ENCODE assay signal across 7 cellular contexts in genomic region chr16:87379312-87379752, GRCh38. TPM values are rescaled to one million over a fixed set of nuclear protein-coding genes. Genes with fewer than 3 reads are reported as not detected.
DNase-seq lines count a peak whose midpoint lies in the region; ATAC-seq, FAIRE-seq and TF ChIP-seq lines count a peak whose summit lies in the region.
"Not testable (repeated sequence)": the region's sequence is repeated elsewhere in the genome, so short reads cannot be mapped to it uniquely, and the experiment has no call there.

No MANE protein-coding gene starts in this region.

- H3K27ac ChIP-seq in CD4-positive, alpha-beta T cell (ENCODE audit: low read depth, low read length); K562 (ENCODE audit: extremely low read depth, low read depth, low read length): not testable (repeated sequence)
- peak overlapping the region; percentile 33; the same call in 1 of the 2 replicates for H3K27ac ChIP-seq in RWPE1
- peak overlapping the region; percentile 70 to 77 for H3K27ac ChIP-seq in mucosa of rectum (ENCODE audit: low read depth in 2 of 2, low read length in 2 of 2)
- peak overlapping the region; percentile 93 for H3K27ac ChIP-seq in skeletal muscle tissue (ENCODE audit: low read depth, low read length)

- BruUV-seq in K562 (replicated peaks; lab: Mats Ljungman, UMichigan) = not testable (repeated sequence)

- TF ChIP-seq CTCF in CD4-positive, alpha-beta T cell (IDR thresholded peaks at IDR 0.05); RWPE1 (conservative IDR thresholded peaks at IDR 0.05; ENCODE audit: low read depth); K562 (IDR thresholded peaks at IDR 0.05 in 2 of 3, conservative IDR thresholded peaks at IDR 0.05 in 1 of 3; ENCODE audit: insufficient read depth in 2 of 3, low read depth in 1 of 3, low read length in 3 of 3): not testable (repeated sequence)

- H3K4me3 ChIP-seq in K562; skeletal muscle tissue (ENCODE audit: low read length in 3 of 3): not testable (repeated sequence)
- H3K4me3 ChIP-seq in mucosa of rectum (ENCODE audit: low read length in 2 of 2) = peak overlapping the region in 1 of 2 donors; percentile 15

- ATAC-seq in CD4-positive, alpha-beta T cell (ENCODE audit: poor library complexity); K562: not testable (repeated sequence)
- peak; percentile 26 for ATAC-seq in left colon

- not testable (repeated sequence) for H3K9me3 Mint-ChIP-seq in CD4-positive, alpha-beta T cell

- H3K36me3 ChIP-seq in K562 (ENCODE audit: control insufficient read depth, insufficient read depth, low read length) = peaks cover 28% of the 10 kb centered on the region; the same call in 2 of the 3 replicates
- H3K36me3 ChIP-seq in mucosa of rectum (ENCODE audit: control insufficient read depth in 2 of 2, insufficient read depth in 2 of 2, low read length in 2 of 2); skeletal muscle tissue (ENCODE audit: control insufficient read depth in 3 of 3, insufficient read depth in 3 of 3, low read length in 3 of 3): not testable (repeated sequence)

- not testable (repeated sequence) for H2AFZ ChIP-seq in K562 (ENCODE audit: low read depth, low read length)

- 81% methylated on average over 3 of the region's 3 CpGs for WGBS in K562 (ENCODE audit: insufficient coverage, low coverage, missing lambda C conversion rate)

- H3K4me1 Mint-ChIP-seq in CD4-positive, alpha-beta T cell (ENCODE audit: low read depth) = peaks cover 59% of the 10 kb centered on the region

- not testable (repeated sequence) for DNase-seq in CD4-positive, alpha-beta T cell; RWPE1 (ENCODE audit: low spot score)
- DNase-seq in HT-29 (ENCODE audit: low spot score) = peak; percentile 45
- DNase-seq in K562 (ENCODE audit: extremely low read depth in 1 of 4, low spot score in 3 of 4) = peak in 1 of 4 experiments; percentile 4
- peak; percentile 53 to 82 for DNase-seq in left colon

- H3K27me3 ChIP-seq in CD4-positive, alpha-beta T cell (ENCODE audit: control insufficient read depth, insufficient read depth, low read length); K562 (ENCODE audit: control insufficient read depth in 2 of 2, insufficient read depth in 2 of 2, low read length in 2 of 2); mucosa of rectum (ENCODE audit: control insufficient read depth in 2 of 2, insufficient read depth in 2 of 2, low read length in 2 of 2); skeletal muscle tissue (ENCODE audit: control insufficient read depth in 3 of 3, insufficient read depth in 3 of 3, low read length in 3 of 3): not testable (repeated sequence)

- not testable (repeated sequence) for TF ChIP-seq POLR2A in K562 (conservative IDR thresholded peaks at IDR 0.05)

- intact Hi-C loops in CD4-positive, alpha-beta T cell (cut with DNase I, micrococcal nuclease); K562 (cut with micrococcal nuclease); left colon (cut with DNase I, micrococcal nuclease): not testable (repeated sequence)

- not testable (repeated sequence) for H4K20me1 ChIP-seq in K562 (replicated peaks; ENCODE audit: control insufficient read depth, insufficient read depth, low read length)

- H3K4me1 ChIP-seq in K562 (replicated peaks in 1 of 2; ENCODE audit: control insufficient read depth in 2 of 2, insufficient read depth in 2 of 2, low read length in 2 of 2) (peaks cover 36 to 37% of the 10 kb centered on the region in 2 experiments), mucosa of rectum (ENCODE audit: control insufficient read depth in 2 of 2, insufficient read depth in 2 of 2, low read length in 2 of 2) (peaks cover 31 to 38% of the 10 kb centered on the region in 2 donors), skeletal muscle tissue (ENCODE audit: control insufficient read depth in 3 of 3, insufficient read depth in 3 of 3, low read length in 3 of 3) (peaks cover 48 to 66% (median 52%) of the 10 kb centered on the region in 3 donors)

- not testable (repeated sequence) for H3K9ac ChIP-seq in K562 (ENCODE audit: insufficient read depth in 1 of 2, low read depth in 2 of 2, low read length in 2 of 2); mucosa of rectum (ENCODE audit: low read depth in 1 of 2, low read length in 2 of 2); skeletal muscle tissue (ENCODE audit: low read depth in 1 of 3, low read length in 3 of 3)

- H3K27me3 Mint-ChIP-seq in CD4-positive, alpha-beta T cell = not testable (repeated sequence)

- CTCF ChIA-PET in CD4-positive, alpha-beta T cell (lab: Charles Lee); RWPE1 (lab: Yijun Ruan, JAX); K562 (lab: Yijun Ruan, JAX; ENCODE audit: low intra/inter-chr PET ratio): not testable (repeated sequence)

- not testable (repeated sequence) for H3K9me3 ChIP-seq in CD4-positive, alpha-beta T cell (ENCODE audit: control insufficient read depth, low read length); K562 (replicated peaks; ENCODE audit: control insufficient read depth, insufficient read depth, low read depth, low read length); mucosa of rectum (ENCODE audit: control insufficient read depth in 2 of 2, low read length in 2 of 2); skeletal muscle tissue (ENCODE audit: control insufficient read depth in 3 of 3, low read length in 3 of 3)

- FAIRE-seq in K562 (lab: Jason Lieb, UNC) = not testable (repeated sequence)

- not testable (repeated sequence) for TF ChIP-seq RAD21 in K562 (CRISPR knock-in tag; conservative IDR thresholded peaks at IDR 0.05 in 1 of 2, IDR thresholded peaks at IDR 0.05 in 1 of 2)

- H3K4me2 ChIP-seq in K562 (ENCODE audit: insufficient read depth, low read length) = not testable (repeated sequence)

- H3K27ac Mint-ChIP-seq in CD4-positive, alpha-beta T cell = not testable (repeated sequence)

- not testable (repeated sequence) for TF ChIP-seq EP300 in K562 (IDR thresholded peaks at IDR 0.05; ENCODE audit: low read length)

- POLR2A ChIA-PET in CD4-positive, alpha-beta T cell (lab: Charles Lee); RWPE1 (lab: Yijun Ruan, JAX; ENCODE audit: low non-redundant PET): not testable (repeated sequence)
- POLR2A ChIA-PET in K562 (lab: Yijun Ruan, JAX) = interaction anchor here (1.3 to 6.1 kb wide), 2 partner anchors 11 to 15 kb away, joined by 3 to 43 read pairs; partner anchors contain the start of gene MAP1LC3B

- H3K79me2 ChIP-seq in K562 (ENCODE audit: control insufficient read depth, insufficient read depth, low read length) = peaks cover 87% of the 10 kb centered on the region

- in situ Hi-C loops in K562 (cut with MboI) = not testable (repeated sequence)

- H3K4me3 Mint-ChIP-seq in CD4-positive, alpha-beta T cell = peak overlapping the region; percentile 25

- peaks cover 33% of the 10 kb centered on the region for H3K36me3 Mint-ChIP-seq in CD4-positive, alpha-beta T cell (ENCODE audit: low read depth)

- H3K9me1 ChIP-seq in K562 (ENCODE audit: control insufficient read depth, insufficient read depth, low read length) = not testable (repeated sequence)

RNA-seq across cellular contexts. Expression of gene FBXO31, which starts 4.2 kb away (rescaled TPM):
- total RNA-seq in CD4-positive, alpha-beta T cell = 10 to 100 TPM; 35.7 to 38.9 TPM
- 26.6 and 30.8 TPM in 2 replicates for total RNA-seq in HT-29 (2014; rRNA removed; shearing (Covaris generic))
- total RNA-seq in K562 (2011; cell fraction: chromatin; rRNA removed; ENCODE audit: low replicate concordance) = 50.3 and 100 TPM in 2 replicates
- total RNA-seq in K562 (2011; cell fraction: nucleolus; rRNA removed) = 55.0 and 64.4 TPM in 2 replicates
- total RNA-seq in K562 (2011; cell fraction: nucleoplasm; rRNA removed) = 34.9 and 39.5 TPM in 2 replicates
- total RNA-seq in K562 (2014; rRNA removed) (18.9 and 20.7 TPM in 2 replicates), K562 (2014; rRNA removed; fragmentation: Illumina TruSeq; extraction: Trizol) (6.7 and 8.1 TPM in 2 replicates), K562 (2015; rRNA removed; fragmentation: Illumina TruSeq; extraction: Trizol) (10.1 and 10.4 TPM in 2 replicates), K562 (2021) (28.6 and 33.3 TPM in 2 replicates), left colon (10 to 100 TPM; 57.5 to 79.8 TPM), skeletal muscle tissue (26.6 TPM)
- polyA plus RNA-seq in K562 (2011; rRNA removed) (11.9 and 13.4 TPM in 2 replicates), K562 (2014; fragmentation: Illumina TruSeq; extraction: Trizol) (10.9 and 19.1 TPM in 2 replicates), K562 (2014; fragmentation: Nextera tagmentation; extraction: Ambion mirVana) (under 1 TPM; 0.18 to 0.70 TPM), K562 (2014; rRNA removed) (14.0 and 16.0 TPM in 2 replicates)
- 10.3 and 21.0 TPM in 2 replicates for polyA plus RNA-seq in K562 (2011; cell fraction: cytosol; rRNA removed)
- 24.4 and 48.8 TPM in 2 replicates for polyA plus RNA-seq in K562 (2011; cell fraction: nucleus; rRNA removed)
- polyA plus RNA-seq in K562 (2012) = 14.2 and 18.2 TPM in 2 replicates
- 12.2 and 15.8 TPM in 2 replicates for polyA minus RNA-seq in K562 (2011; rRNA and poly(A)+ RNA removed)
- polyA minus RNA-seq in K562 (2011; cell fraction: cytosol; rRNA and poly(A)+ RNA removed) = 13.6 and 17.8 TPM in 2 replicates
- polyA minus RNA-seq in K562 (2011; cell fraction: nucleus; rRNA and poly(A)+ RNA removed) = 14.0 and 20.2 TPM in 2 replicates

RNA-seq across cellular contexts. Expression of gene MAP1LC3B, which starts 12.8 kb away (rescaled TPM):
- total RNA-seq in CD4-positive, alpha-beta T cell = 10 to 100 TPM; 92.4 to 96.6 TPM
- 14.3 and 15.3 TPM in 2 replicates for total RNA-seq in HT-29 (2014; rRNA removed; shearing (Covaris generic))
- 39.2 and 55.8 TPM in 2 replicates for total RNA-seq in K562 (2011; cell fraction: chromatin; rRNA removed; ENCODE audit: low replicate concordance)
- 28.3 and 28.9 TPM in 2 replicates for total RNA-seq in K562 (2011; cell fraction: nucleolus; rRNA removed)
- 49.8 and 99.0 TPM in 2 replicates for total RNA-seq in K562 (2011; cell fraction: nucleoplasm; rRNA removed)
- total RNA-seq in K562 (2014; rRNA removed) (21.3 and 24.9 TPM in 2 replicates), K562 (2014; rRNA removed; fragmentation: Illumina TruSeq; extraction: Trizol) (26.7 and 32.7 TPM in 2 replicates), K562 (2015; rRNA removed; fragmentation: Illumina TruSeq; extraction: Trizol) (16.0 and 16.2 TPM in 2 replicates), K562 (2021) (73.1 and 77.4 TPM in 2 replicates), left colon (10 to 100 TPM; 64.5 to 88.0 TPM), skeletal muscle tissue (20.9 TPM)
- polyA plus RNA-seq in K562 (2011; rRNA removed) (37.0 and 42.6 TPM in 2 replicates), K562 (2014; fragmentation: Illumina TruSeq; extraction: Trizol) (79.9 and 81.5 TPM in 2 replicates), K562 (2014; fragmentation: Nextera tagmentation; extraction: Ambion mirVana) (10 to 100 TPM; 30.4 to 36.7 TPM), K562 (2014; rRNA removed) (45.5 TPM in 2 replicates)
- polyA plus RNA-seq in K562 (2011; cell fraction: cytosol; rRNA removed) = 17.6 and 25.2 TPM in 2 replicates
- polyA plus RNA-seq in K562 (2011; cell fraction: nucleus; rRNA removed) = 16.4 and 19.9 TPM in 2 replicates
- polyA plus RNA-seq in K562 (2012) = 57.7 and 110 TPM in 2 replicates
- polyA minus RNA-seq in K562 (2011; rRNA and poly(A)+ RNA removed) = 21.9 and 25.6 TPM in 2 replicates
- polyA minus RNA-seq in K562 (2011; cell fraction: cytosol; rRNA and poly(A)+ RNA removed) = 23.5 and 24.3 TPM in 2 replicates
- 8.3 and 11.6 TPM in 2 replicates for polyA minus RNA-seq in K562 (2011; cell fraction: nucleus; rRNA and poly(A)+ RNA removed)
